16 cellular contexts compared by ENCODE assay signal in the genomic region with DNA sequence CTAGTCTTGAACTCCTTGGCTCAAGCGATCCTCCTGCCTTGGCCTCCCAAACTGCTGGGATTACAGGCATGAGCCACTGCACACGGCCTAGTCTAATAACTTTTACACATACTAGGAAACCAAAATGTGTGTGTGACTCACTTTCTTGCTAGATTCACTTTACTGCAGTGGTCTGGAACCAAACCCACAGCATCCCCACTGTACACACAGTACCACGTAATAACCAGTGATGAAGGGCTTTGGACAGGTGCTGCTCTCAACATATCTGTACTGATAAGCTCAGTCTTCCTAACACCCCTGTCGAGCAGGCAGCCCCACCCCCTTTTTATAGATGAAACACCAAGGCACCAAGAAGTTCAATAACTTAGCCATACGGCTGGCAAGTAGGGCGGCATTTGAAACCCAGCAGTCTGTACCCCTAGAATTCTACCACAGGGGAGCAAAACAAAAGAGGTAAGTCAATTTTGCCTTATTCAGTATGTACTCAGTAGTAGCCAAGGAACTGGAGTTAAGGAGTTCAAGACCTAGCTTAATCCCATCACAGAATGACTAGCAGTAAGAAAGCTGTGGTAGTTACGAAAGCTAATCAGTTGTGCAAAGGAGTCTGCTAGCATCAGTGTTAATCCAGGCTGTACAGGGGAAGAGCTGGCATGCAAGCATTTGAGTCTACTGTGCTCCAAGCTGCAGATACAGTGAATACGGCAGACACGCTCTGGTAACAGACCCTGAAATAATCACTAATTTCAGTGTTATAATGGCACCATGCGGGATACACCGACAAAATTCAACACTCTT. TPM values are rescaled to one million over a fixed set of nuclear protein-coding genes. Genes with fewer than 3 reads are reported as not detected.
DNase-seq lines count a peak whose midpoint lies in the region; ATAC-seq and TF ChIP-seq lines count a peak whose summit lies in the region.
"Had no signal": no experiment of that assay in that cellular context is flagged by ENCODE, and none has a peak within 500 bp of the region (broad histone marks: within the 10 kb centered on the region; RNA-seq: fewer than 3 reads in every experiment).

No MANE protein-coding gene starts in this region.

- peak overlapping the region; percentile 63 for H3K4me2 ChIP-seq in OCI-LY7 (ENCODE audit: low read length)
- no peak overlapping the region for H3K4me2 ChIP-seq in osteoblast (ENCODE audit: insufficient read depth, low read length)

- TSS peak; percentile 1 for BruUV-seq in OCI-LY7 (replicated peaks; lab: Mats Ljungman, UMichigan)

- H3K27me3 ChIP-seq in osteoblast (ENCODE audit: insufficient read depth, low read length) (no peaks in the 10 kb centered on the region), dorsolateral prefrontal cortex (no peaks in the 10 kb centered on the region)
- H3K27me3 ChIP-seq: sigmoid colon had no signal

- H3K27ac ChIP-seq in OCI-LY7 (ENCODE audit: low read depth, low read length, poor library complexity, severe bottlenecking) (peak overlapping the region; percentile 1), osteoblast (ENCODE audit: low read depth, low read length) (peak overlapping the region; percentile 23), dorsolateral prefrontal cortex (no peak overlapping the region)
- H3K27ac ChIP-seq: sigmoid colon had no signal

- ATAC-seq in activated naive CD8-positive, alpha-beta T cell treated with anti-CD3 and anti-CD28 coated beads, Interleukin-2, amount 10 ng/mL, durations not matched to agents 7 days and 5 days (ENCODE audit: low read depth), result peak; percentile 21
- no peak for ATAC-seq in GM19351 (IDR thresholded peaks at IDR 0.05; ENCODE audit: unreplicated experiment)
- ATAC-seq: PC-3 had no signal

- no peak for DNase-seq in activated CD4-positive, alpha-beta T cell treated with anti-CD3 and anti-CD28 coated beads, Interleukin-2, amount 10 ng/mL, durations not matched to agents 24 days and 14 days
- no peak for DNase-seq in activated CD4-positive, alpha-beta T cell treated with anti-CD3 and anti-CD28 coated beads, Interleukin-2, amount 50 U/mL, for 1 hour
- DNase-seq in OCI-LY7 (ENCODE audit: low spot score) (no peak), osteoblast (ENCODE audit: insufficient read length, low spot score, missing footprints) (no peak), NCI-H1092 (lab: John Stamatoyannopoulos, UW) (no peak), dorsolateral prefrontal cortex (no peak)
- no peak for DNase-seq in activated naive CD8-positive, alpha-beta T cell treated with anti-CD3 and anti-CD28 coated beads, Interleukin-2, amount 10 ng/mL, durations not matched to agents 7 days and 5 days
- DNase-seq: activated gamma-delta T cell treated with Interleukin-2 at 50 U/mL for 16 hours, DMS79, HFFc6, islet precursor cell, NCI-H2107, PC-3, sigmoid colon, T1000 had no signal

- TF ChIP-seq CTCF in OCI-LY7 (conservative IDR thresholded peaks at IDR 0.05; ENCODE audit: low read length), result no peak
- TF ChIP-seq CTCF in osteoblast (IDR thresholded peaks at IDR 0.05; ENCODE audit: extremely low read depth, low read depth, low read length), result no peak
- TF ChIP-seq CTCF in dorsolateral prefrontal cortex (IDR thresholded peaks at IDR 0.05 in 54 of 56, conservative IDR thresholded peaks at IDR 0.05 in 2 of 56; ENCODE audit: low read depth in 1 of 56, partially characterized antibody in 56 of 56), result no peak

- no peaks in the 10 kb centered on the region for H3K27me3 Mint-ChIP-seq in activated CD4-positive, alpha-beta T cell treated with anti-CD3 and anti-CD28 coated beads, Interleukin-2, amount 10 ng/mL, durations not matched to agents 24 days and 14 days
- no peaks in the 10 kb centered on the region for H3K27me3 Mint-ChIP-seq in activated naive CD8-positive, alpha-beta T cell treated with anti-CD3 and anti-CD28 coated beads, Interleukin-2, amount 10 ng/mL, durations not matched to agents 7 days and 5 days

- peak overlapping the region; percentile 41 for H3K4me3 Mint-ChIP-seq in activated CD4-positive, alpha-beta T cell treated with anti-CD3 and anti-CD28 coated beads, Interleukin-2, amount 10 ng/mL, durations not matched to agents 24 days and 14 days
- H3K4me3 Mint-ChIP-seq in activated naive CD8-positive, alpha-beta T cell treated with anti-CD3 and anti-CD28 coated beads, Interleukin-2, amount 10 ng/mL, durations not matched to agents 7 days and 5 days, result peak overlapping the region; percentile 29
- H3K4me3 Mint-ChIP-seq: HFFc6 had no signal

- intact Hi-C loops in activated CD4-positive, alpha-beta T cell treated with anti-CD3 and anti-CD28 coated beads, Interleukin-2, amount 10 ng/mL, durations not matched to agents 24 days and 14 days (cut with micrococcal nuclease), result loop anchor here (10.0 kb wide), 2 partner anchors 145 to 465 kb away; partner anchors contain the start of genes ICAM3, ILF3 and RAVER1
- intact Hi-C loops in OCI-LY7 (cut with micrococcal nuclease; ENCODE audit: unreplicated experiment) (loop anchor here (5.0 kb wide), 1 partner anchor 47 kb away; no protein-coding TSS in a partner anchor), dorsolateral prefrontal cortex (cut with DNase I) (loop anchor here in 1 of 2 donors (5.0 kb wide), 1 partner anchor 83 kb away; the partner anchor contains the start of gene PPAN)

- H4K20me1 ChIP-seq in OCI-LY7 (ENCODE audit: insufficient read depth, low read length) (peaks cover 47% of the 10 kb centered on the region), osteoblast (ENCODE audit: insufficient read depth, low read length) (peaks cover 45% of the 10 kb centered on the region)

- no peaks in the 10 kb centered on the region for H3K9me2 ChIP-seq in OCI-LY7 (ENCODE audit: insufficient read depth, low read length)

- H3K36me3 Mint-ChIP-seq in activated CD4-positive, alpha-beta T cell treated with anti-CD3 and anti-CD28 coated beads, Interleukin-2, amount 10 ng/mL, durations not matched to agents 24 days and 14 days (ENCODE audit: low read depth), result peaks cover 46% of the 10 kb centered on the region
- peaks cover 29% of the 10 kb centered on the region for H3K36me3 Mint-ChIP-seq in activated naive CD8-positive, alpha-beta T cell treated with anti-CD3 and anti-CD28 coated beads, Interleukin-2, amount 10 ng/mL, durations not matched to agents 7 days and 5 days

- CTCF ChIA-PET in OCI-LY7 (lab: Charles Lee; ENCODE audit: unreplicated experiment), result interaction anchor here (0.8 kb wide), 1 partner anchor 60 kb away, joined by 3 read pairs; no protein-coding TSS in a partner anchor

- H3K4me1 Mint-ChIP-seq in activated CD4-positive, alpha-beta T cell treated with anti-CD3 and anti-CD28 coated beads, Interleukin-2, amount 10 ng/mL, durations not matched to agents 24 days and 14 days, result peaks cover 36% of the 10 kb centered on the region
- H3K4me1 Mint-ChIP-seq in activated naive CD8-positive, alpha-beta T cell treated with anti-CD3 and anti-CD28 coated beads, Interleukin-2, amount 10 ng/mL, durations not matched to agents 7 days and 5 days, result peaks cover 30% of the 10 kb centered on the region

- H3K9me3 ChIP-seq in OCI-LY7 (ENCODE audit: low read length), result no peaks in the 10 kb centered on the region
- no peaks in the 10 kb centered on the region for H3K9me3 ChIP-seq in osteoblast (ENCODE audit: low read depth, low read length)
- H3K9me3 ChIP-seq: sigmoid colon had no signal

- H3K4me3 ChIP-seq in OCI-LY7 (ENCODE audit: low read depth, low read length, poor library complexity, severe bottlenecking), result peak overlapping the region; percentile 31
- no peak overlapping the region for H3K4me3 ChIP-seq in osteoblast (ENCODE audit: insufficient read depth, low read length)
- no peak overlapping the region for H3K4me3 ChIP-seq in dorsolateral prefrontal cortex
- H3K4me3 ChIP-seq: sigmoid colon had no signal

- peaks cover 98% of the 10 kb centered on the region for H3K79me2 ChIP-seq in OCI-LY7 (ENCODE audit: insufficient read depth, low read depth, low read length)
- peaks cover 93% of the 10 kb centered on the region for H3K79me2 ChIP-seq in osteoblast (ENCODE audit: insufficient read depth, low read length)

- no peaks in the 10 kb centered on the region for H3K9me3 Mint-ChIP-seq in activated CD4-positive, alpha-beta T cell treated with anti-CD3 and anti-CD28 coated beads, Interleukin-2, amount 10 ng/mL, durations not matched to agents 24 days and 14 days
- no peaks in the 10 kb centered on the region for H3K9me3 Mint-ChIP-seq in activated naive CD8-positive, alpha-beta T cell treated with anti-CD3 and anti-CD28 coated beads, Interleukin-2, amount 10 ng/mL, durations not matched to agents 7 days and 5 days
- H3K9me3 Mint-ChIP-seq: HFFc6 had no signal

- H3K27ac Mint-ChIP-seq in activated CD4-positive, alpha-beta T cell treated with anti-CD3 and anti-CD28 coated beads, Interleukin-2, amount 10 ng/mL, durations not matched to agents 24 days and 14 days, result peak overlapping the region; percentile 79
- peak overlapping the region; percentile 75 for H3K27ac Mint-ChIP-seq in activated naive CD8-positive, alpha-beta T cell treated with anti-CD3 and anti-CD28 coated beads, Interleukin-2, amount 10 ng/mL, durations not matched to agents 7 days and 5 days
- H3K27ac Mint-ChIP-seq: HFFc6 had no signal

- H3K4me1 ChIP-seq in OCI-LY7 (ENCODE audit: insufficient read depth, low read length, poor library complexity, severe bottlenecking) (peaks cover 65% of the 10 kb centered on the region), osteoblast (ENCODE audit: insufficient read depth, low read length) (peaks cover 22% of the 10 kb centered on the region)

- H3K36me3 ChIP-seq in OCI-LY7 (ENCODE audit: insufficient read depth, low read length) (peaks cover 92% of the 10 kb centered on the region), osteoblast (ENCODE audit: insufficient read depth, low read length) (peaks cover 28% of the 10 kb centered on the region)

- POLR2A ChIA-PET in OCI-LY7 (lab: Charles Lee), result interaction anchor here (0.6 kb wide), 1 partner anchor 10 kb away, joined by 4 read pairs; no protein-coding TSS in a partner anchor
- POLR2A ChIA-PET in activated naive CD8-positive, alpha-beta T cell treated with anti-CD3 and anti-CD28 coated beads, Interleukin-2, amount 10 ng/mL, durations not matched to agents 7 days and 5 days (lab: Charles Lee), result interaction anchor here (0.7 kb wide), 2 partner anchors 15 to 93 kb away, joined by 3 to 5 read pairs; no protein-coding TSS in a partner anchor

- H2AFZ ChIP-seq in OCI-LY7 (ENCODE audit: low read length) (no peak overlapping the region), osteoblast (ENCODE audit: low read length) (no peak overlapping the region)

RNA-seq across cellular contexts. Expression of gene DNMT1, which starts 4.9 kb away (rescaled TPM):
- total RNA-seq in activated CD4-positive, alpha-beta T cell treated with anti-CD3 and anti-CD28 coated beads, Interleukin-2, amount 10 ng/mL, durations not matched to agents 24 days and 14 days, result 410 and 414 TPM in 2 replicates
- total RNA-seq in OCI-LY7 (2014; rRNA removed; shearing (Covaris generic)), result 329 and 365 TPM in 2 replicates
- total RNA-seq in OCI-LY7 (2022), result 680 and 699 TPM in 2 replicates
- total RNA-seq in activated naive CD8-positive, alpha-beta T cell treated with anti-CD3 and anti-CD28 coated beads, Interleukin-2, amount 10 ng/mL, durations not matched to agents 7 days and 5 days, result 100 to 1,000 TPM; 347 to 384 TPM
- total RNA-seq in osteoblast, result 24.2 and 33.7 TPM in 2 replicates
- 100 to 1,000 TPM in 1 of 120 experiments, 10 to 100 TPM in 119; 44.4 to 105 (median 67.2) TPM for total RNA-seq in dorsolateral prefrontal cortex

RNA-seq across cellular contexts. Expression of gene S1PR2, which starts 41.3 kb away (rescaled TPM):
- 14.3 and 14.7 TPM in 2 replicates for total RNA-seq in activated CD4-positive, alpha-beta T cell treated with anti-CD3 and anti-CD28 coated beads, Interleukin-2, amount 10 ng/mL, durations not matched to agents 24 days and 14 days
- total RNA-seq in OCI-LY7 (2014; rRNA removed; shearing (Covaris generic)), result 27.0 and 27.8 TPM in 2 replicates
- total RNA-seq in OCI-LY7 (2022) (51.6 and 64.5 TPM in 2 replicates), osteoblast (9.4 and 14.1 TPM in 2 replicates), dorsolateral prefrontal cortex (1 to 10 TPM; 1.1 to 4.4 (median 2.1) TPM)
- total RNA-seq in activated naive CD8-positive, alpha-beta T cell treated with anti-CD3 and anti-CD28 coated beads, Interleukin-2, amount 10 ng/mL, durations not matched to agents 7 days and 5 days, result 1 to 10 TPM; 6.4 to 7.1 TPM

Comparison
In these comparisons a context has a peak if more than half of its experiments do, and no peak if none do; other contexts are left out.
1. H3K27ac ChIP-seq: peak in OCI-LY7 (single experiment) and osteoblast (single experiment); none in dorsolateral prefrontal cortex (0 of 59).